ENCODE assay signal across 31 cellular contexts in the genomic region with DNA sequence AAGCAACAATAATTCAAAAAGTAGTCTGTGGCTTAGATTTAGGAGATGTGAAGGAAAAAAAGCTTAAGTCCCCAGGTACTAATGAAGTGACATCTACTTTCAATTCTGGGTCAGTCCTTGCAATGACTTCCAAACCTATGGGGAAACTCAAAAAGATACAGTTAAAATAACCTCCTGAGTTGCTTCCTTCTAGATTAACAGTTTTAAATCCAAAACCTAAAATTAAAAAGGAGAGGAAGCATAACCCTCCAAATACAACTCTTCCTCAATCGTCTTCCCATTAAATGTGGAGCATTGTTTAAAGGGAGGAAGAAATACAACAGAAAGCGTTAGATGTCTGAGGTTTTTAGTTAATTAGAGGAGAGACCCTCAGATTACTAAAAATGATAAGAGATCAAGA.
"Had no signal": no experiment of that assay in that cellular context is flagged by ENCODE, and none has a peak within 500 bp of the region (broad histone marks: within the 10 kb centered on the region; RNA-seq: fewer than 3 reads in every experiment).

No MANE protein-coding gene starts in this region.

- H3K9me3 ChIP-seq: ascending aorta had no signal

- H3K4me3 ChIP-seq: ascending aorta, cardiac muscle cell had no signal

- FAIRE-seq: bronchial epithelial cell, TTC549 had no signal

- H3K36me3 ChIP-seq: ascending aorta had no signal

- H3K27ac ChIP-seq: ascending aorta, cardiac muscle cell, VCaP had no signal

- DNase-seq: activated CD4-positive, alpha-beta memory T cell treated with anti-CD3 and anti-CD28 coated beads, Interleukin-2, amount 10 ng/mL, durations not matched to agents 7 days and 5 days; activated CD4-positive, alpha-beta T cell treated with anti-CD3 and anti-CD28 coated beads for 1 hour; activated CD4-positive, alpha-beta T cell treated with anti-CD3 and anti-CD28 coated beads for 36 hours; activated CD4-positive, alpha-beta T cell treated with anti-CD3 and anti-CD28 coated beads for 48 hours; activated CD4-positive, alpha-beta T cell treated with anti-CD3 and anti-CD28 coated beads, Interleukin-2, amount 10 ng/mL, durations not matched to agents 7 days and 5 days; activated CD4-positive, alpha-beta T cell treated with anti-CD3 and anti-CD28 coated beads, Interleukin-2, amount 50 U/mL, for 48 hours; activated CD4-positive, CD25-positive, alpha-beta regulatory T cell; activated CD8-positive, alpha-beta memory T cell treated with anti-CD3 and anti-CD28 coated beads for 24 hours; activated CD8-positive, alpha-beta memory T cell treated with anti-CD3 and anti-CD28 coated beads, Interleukin-2, amount 10 ng/mL, durations not matched to agents 7 days and 5 days; activated CD8-positive, alpha-beta memory T cell treated with anti-CD3 and anti-CD28 coated beads, Interleukin-2, amount 50 U/mL, for 48 hours; activated CD8-positive, alpha-beta T cell treated with anti-CD3 and anti-CD28 coated beads, Interleukin-2, amount 10 ng/mL, durations not matched to agents 7 days and 5 days; activated effector memory CD4-positive, alpha-beta T cell treated with Interleukin-2 at 50 U/mL for 16 hours; activated gamma-delta T cell; activated naive CD4-positive, alpha-beta T cell treated with anti-CD3 and anti-CD28 coated beads, Interleukin-2, amount 10 ng/mL, durations not matched to agents 7 days and 5 days; activated naive CD4-positive, alpha-beta T cell treated with Interleukin-2 at 50 U/mL for 16 hours; activated naive CD8-positive, alpha-beta T cell treated with anti-CD3 and anti-CD28 coated beads, Interleukin-2, amount 10 ng/mL, durations not matched to agents 7 days and 5 days; activated naive CD8-positive, alpha-beta T cell treated with anti-CD3 and anti-CD28 coated beads, Interleukin-2, amount 50 U/mL, for 24 hours; activated T-cell treated with anti-CD3 and anti-CD28 coated beads, Interleukin-2, amount 50 U/mL, for 24 hours; activated T-cell treated with anti-CD3 and anti-CD28 coated beads, Interleukin-2, amount 50 U/mL, for 48 hours; amygdala; anterior cingulate cortex; caudate nucleus; cerebellar nuclear complex; T-helper 2 cell; T-helper 9 cell had no signal

- H3K4me1 ChIP-seq: ascending aorta had no signal

- H3K27me3 ChIP-seq: ascending aorta, cardiac muscle cell had no signal

- ATAC-seq: activated CD4-positive, alpha-beta T cell treated with anti-CD3 and anti-CD28 coated beads for 36 hours; activated CD4-positive, CD25-positive, alpha-beta regulatory T cell treated with anti-CD3 and anti-CD28 coated beads, Interleukin-2, amount 50 U/mL, for 24 hours; activated CD8-positive, alpha-beta memory T cell treated with anti-CD3 and anti-CD28 coated beads, Interleukin-2, amount 10 ng/mL, durations not matched to agents 7 days and 5 days; activated CD8-positive, alpha-beta T cell treated with anti-CD3 and anti-CD28 coated beads, Interleukin-2, amount 10 ng/mL, durations not matched to agents 7 days and 5 days; activated naive CD8-positive, alpha-beta T cell treated with anti-CD3 and anti-CD28 coated beads, Interleukin-2, amount 50 U/mL, for 24 hours had no signal
